ENCODE assay signal across 8 cellular contexts in genomic region chr14:59028476-59029202, GRCh38.
DNase-seq lines count a peak whose midpoint lies in the region; ATAC-seq, FAIRE-seq and TF ChIP-seq lines count a peak whose summit lies in the region.

No MANE protein-coding gene starts in this region.

- H2AFZ ChIP-seq in H1 (ENCODE audit: low read length): peak overlapping the region; percentile 80
- H2AFZ ChIP-seq in mesenchymal stem cell (ENCODE audit: low read depth, low read length): no peak overlapping the region

- H3K4me2 ChIP-seq in H1 (ENCODE audit: insufficient read depth in 1 of 2, low read depth in 2 of 2, low read length in 2 of 2) (peak overlapping the region in 1 of 2 experiments; percentile 37; a peak in 1 of 4 replicates), mesenchymal stem cell (ENCODE audit: low read length, poor library complexity, severe bottlenecking) (no peak overlapping the region)

- H3K23ac ChIP-seq in H1 (ENCODE audit: insufficient read length) (no peak overlapping the region), mesenchymal stem cell (ENCODE audit: low read length in 2 of 2) (no peak overlapping the region)

- peak; percentile 84 to 86 for TF ChIP-seq RAD21 in H1 (IDR thresholded peaks at IDR 0.05 in 1 of 2, conservative IDR thresholded peaks at IDR 0.05 in 1 of 2; ENCODE audit: low read depth in 2 of 2, low read length in 2 of 2)

- H2BK15ac ChIP-seq in H1 (ENCODE audit: low read length): no peak overlapping the region
- H2BK15ac ChIP-seq in mesenchymal stem cell (ENCODE audit: low read depth, poor library complexity, severe bottlenecking): no peak overlapping the region

- FAIRE-seq in H1 (lab: Jason Lieb, UNC): peak; percentile 13

- H4K8ac ChIP-seq in H1 (ENCODE audit: extremely low read depth, insufficient read depth, low read length): no peak overlapping the region
- no peak overlapping the region for H4K8ac ChIP-seq in mesenchymal stem cell (ENCODE audit: low read length)

- POLR2A ChIA-PET in H1 (lab: Charles Lee; ENCODE audit: partially characterized antibody): no interaction called here

- CTCF ChIA-PET in H1 (lab: Charles Lee; ENCODE audit: partially characterized antibody): interaction anchor here (0.6 to 2.8 kb wide), 27 partner anchors 8 to 527 kb away, joined by 3 to 13 read pairs (median 3); no protein-coding TSS in a partner anchor

- H3K4me1 ChIP-seq in H1 (replicated peaks in 1 of 4; ENCODE audit: control insufficient read depth in 3 of 4, insufficient read depth in 4 of 4, low read length in 3 of 4): peaks cover 0 to 4% (median 2%) of the 10 kb centered on the region in 4 experiments; a peak in 2 of 7 replicates
- peaks cover 2% of the 10 kb centered on the region for H3K4me1 ChIP-seq in mesenchymal stem cell (ENCODE audit: control insufficient read depth, insufficient read depth, low read depth, low read length)
- peaks cover 4% of the 10 kb centered on the region for H3K4me1 ChIP-seq in suprapubic skin

- H3K14ac ChIP-seq in H1 (ENCODE audit: insufficient read length) (no peak overlapping the region), mesenchymal stem cell (ENCODE audit: low read length in 2 of 2) (no peak overlapping the region)

- H2BK20ac ChIP-seq in H1 (ENCODE audit: low read length): no peak overlapping the region

- TF ChIP-seq CTCF in H1 (IDR thresholded peaks at IDR 0.05; ENCODE audit: control extremely low read depth in 1 of 3, insufficient read depth in 1 of 3, low read depth in 1 of 3, low read length in 3 of 3) (peak; percentile 76 to 86 (median 84)), suprapubic skin (IDR thresholded peaks at IDR 0.05) (peak; percentile 13 to 79)

- peak; percentile 83 for DNase-seq in AG08396 (ENCODE audit: low spot score)
- DNase-seq in NCI-H1105 (lab: John Stamatoyannopoulos, UW): peak; percentile 49
- DNase-seq in H1 (ENCODE audit: low read depth in 1 of 2, low spot score in 2 of 2): peak; percentile 23 to 62
- peak; percentile 95 for DNase-seq in mesenchymal stem cell
- no peak for DNase-seq in suprapubic skin (ENCODE audit: low spot score in 2 of 2)

- TF ChIP-seq EP300 in H1 (IDR thresholded peaks at IDR 0.05; ENCODE audit: borderline replicate concordance in 1 of 2, low read depth in 2 of 2, low read length in 2 of 2) (no peak), suprapubic skin (IDR thresholded peaks at IDR 0.05) (no peak)

- H2AK5ac ChIP-seq in H1 (ENCODE audit: low read depth, low read length): no peak overlapping the region
- H2AK5ac ChIP-seq in mesenchymal stem cell (ENCODE audit: low read length, severe bottlenecking): no peak overlapping the region

- H3K23me2 ChIP-seq in H1 (ENCODE audit: low read depth, low read length): no peaks in the 10 kb centered on the region

- WGBS in H1 (ENCODE audit: extremely low coverage in 1 of 2, insufficient coverage in 1 of 2, insufficient read length in 1 of 2, insufficient replicate concordance in 2 of 2, low coverage in 1 of 2, low lambda C conversion rate in 2 of 2, missing lambda C conversion rate in 1 of 2), 2 experiments: 7% methylated on average over 5 of the region's 5 CpGs; no CpG with 5 or more reads in 1 of the 2 experiments
- WGBS in mesenchymal stem cell: 0% methylated on average over 2 of the region's 5 CpGs
- 0% methylated on average over 5 of the region's 5 CpGs for WGBS in suprapubic skin

- H3K27me3 ChIP-seq in H1 (replicated peaks in 1 of 4; ENCODE audit: control insufficient read depth in 3 of 4, extremely low read depth in 1 of 4, insufficient read depth in 3 of 4, low read length in 3 of 4): no peaks in the 10 kb centered on the region
- no peaks in the 10 kb centered on the region for H3K27me3 ChIP-seq in mesenchymal stem cell (ENCODE audit: control insufficient read depth in 1 of 2, insufficient read depth in 1 of 2, low read length in 2 of 2)
- H3K27me3 ChIP-seq in suprapubic skin: no peaks in the 10 kb centered on the region

- peak; percentile 98 for ATAC-seq in GM18502 (IDR thresholded peaks at IDR 0.05; ENCODE audit: poor library complexity, unreplicated experiment)
- peak; percentile 91 for ATAC-seq in HG02840 (IDR thresholded peaks at IDR 0.05; ENCODE audit: low FRiP score, unreplicated experiment)
- ATAC-seq in SK-N-SH treated with all-trans-retinoic acid at 6 μM for 48 hours: peak; percentile 98

- H2BK12ac ChIP-seq in H1 (ENCODE audit: low read depth, low read length) (no peak overlapping the region; the same call in 1 of the 2 replicates), mesenchymal stem cell (ENCODE audit: low read length in 2 of 2) (no peak overlapping the region)

- H3K56ac ChIP-seq in H1 (replicated peaks; ENCODE audit: insufficient read length, low read depth, low read length): no peak overlapping the region

- no peak overlapping the region for H4K91ac ChIP-seq in H1 (replicated peaks; ENCODE audit: insufficient read length, low read length)
- no peak overlapping the region for H4K91ac ChIP-seq in mesenchymal stem cell (ENCODE audit: low read length)

- H4K5ac ChIP-seq in H1 (ENCODE audit: insufficient read length, low read depth, low read length): no peak overlapping the region

- no peaks in the 10 kb centered on the region for H3K79me2 ChIP-seq in H1 (ENCODE audit: control insufficient read depth in 1 of 2, insufficient read depth in 2 of 2, low read length in 2 of 2)

- H2BK120ac ChIP-seq in H1 (replicated peaks; ENCODE audit: low read depth, low read length): no peak overlapping the region
- no peak overlapping the region for H2BK120ac ChIP-seq in mesenchymal stem cell (ENCODE audit: low read depth, low read length)

- H2BK5ac ChIP-seq in H1 (ENCODE audit: low read depth, low read length) (no peak overlapping the region), mesenchymal stem cell (ENCODE audit: low read depth, low read length, poor library complexity, severe bottlenecking) (peak overlapping the region; percentile 88)

- no peak overlapping the region for H3K27ac ChIP-seq in H1 (ENCODE audit: low read depth, low read length)
- peak overlapping the region; percentile 93 for H3K27ac ChIP-seq in mesenchymal stem cell (ENCODE audit: low read length, poor library complexity, severe bottlenecking)
- H3K27ac ChIP-seq in suprapubic skin: no peak overlapping the region

- H3K4me3 ChIP-seq in H1 (ENCODE audit: extremely low read depth in 1 of 4, insufficient read depth in 2 of 4, low read depth in 3 of 4, low read length in 4 of 4) (no peak overlapping the region), mesenchymal stem cell (ENCODE audit: insufficient read depth in 1 of 2, low read depth in 1 of 2, low read length in 2 of 2) (no peak overlapping the region), suprapubic skin (no peak overlapping the region)

- no peaks in the 10 kb centered on the region for H3K9me3 ChIP-seq in H1 (ENCODE audit: insufficient read depth in 2 of 2, low read depth in 1 of 2, low read length in 1 of 2)
- H3K9me3 ChIP-seq in mesenchymal stem cell (ENCODE audit: control insufficient read depth, low read length): no peaks in the 10 kb centered on the region
- no peaks in the 10 kb centered on the region for H3K9me3 ChIP-seq in suprapubic skin

- H3K9ac ChIP-seq in H1 (replicated peaks in 1 of 4; ENCODE audit: extremely low read depth in 1 of 4, low read depth in 3 of 4, low read length in 3 of 4) (no peak overlapping the region), mesenchymal stem cell (ENCODE audit: low read length) (peak overlapping the region; percentile 28)

- TF ChIP-seq POLR2A in H1 (IDR thresholded peaks at IDR 0.05; ENCODE audit: control extremely low read depth in 1 of 2, low read depth in 2 of 2, low read length in 2 of 2): no peak
- no peak for TF ChIP-seq POLR2A in suprapubic skin (IDR thresholded peaks at IDR 0.05)

- H3K4ac ChIP-seq in H1 (replicated peaks; ENCODE audit: insufficient read length, low read depth, low read length): no peak overlapping the region
- H3K4ac ChIP-seq in mesenchymal stem cell (ENCODE audit: low read depth in 1 of 2, low read length in 2 of 2): no peak overlapping the region

- no peaks in the 10 kb centered on the region for H4K20me1 ChIP-seq in H1 (replicated peaks in 1 of 2; ENCODE audit: control insufficient read depth in 1 of 2, insufficient read depth in 2 of 2, low read length in 2 of 2)

- H3K18ac ChIP-seq in H1 (ENCODE audit: extremely low read depth, low read length) (0 out of 2 replicates have a peak overlapping the region, but pooled peaks have one; percentile 62), mesenchymal stem cell (ENCODE audit: low read depth in 1 of 2, low read length in 2 of 2) (no peak overlapping the region)

- H3K36me3 ChIP-seq in H1 (ENCODE audit: control insufficient read depth in 2 of 4, insufficient read depth in 4 of 4, low read length in 3 of 4): no peaks in the 10 kb centered on the region
- no peaks in the 10 kb centered on the region for H3K36me3 ChIP-seq in mesenchymal stem cell (ENCODE audit: control insufficient read depth in 1 of 2, insufficient read depth in 2 of 2, low read depth in 1 of 2, low read length in 2 of 2)
- H3K36me3 ChIP-seq in suprapubic skin: no peaks in the 10 kb centered on the region

- H3K79me1 ChIP-seq in H1 (ENCODE audit: low read depth, low read length): no peaks in the 10 kb centered on the region
- H3K79me1 ChIP-seq in mesenchymal stem cell (replicated peaks; ENCODE audit: low read length, poor library complexity, severe bottlenecking): no peaks in the 10 kb centered on the region

TF ChIP-seq in SK-N-SH treated with all-trans-retinoic acid at 6 μM for 48 hours, 23 proteins besides CTCF, POLR2A, EP300 and RAD21:
- TF ChIP-seq ISL1 (CRISPR knock-in tag; IDR thresholded peaks at IDR 0.05) (peak; percentile 76), TOX (CRISPR knock-in tag; IDR thresholded peaks at IDR 0.05; ENCODE audit: borderline replicate concordance) (peak; percentile 59; the same call in 1 of the 2 replicates), CSDC2 (CRISPR knock-in tag; IDR thresholded peaks at IDR 0.05) (no peak)

TF ChIP-seq in H1, 55 proteins besides CTCF, POLR2A, EP300 and RAD21 (continues in another document):
- TF ChIP-seq TAF1 (IDR thresholded peaks at IDR 0.05; ENCODE audit: low read depth, low read length): no peak
- TF ChIP-seq CHD2 (IDR thresholded peaks at IDR 0.05; ENCODE audit: low read length): no peak
- TF ChIP-seq MAX (IDR thresholded peaks at IDR 0.05): no peak
- TF ChIP-seq CTBP2 (IDR thresholded peaks at IDR 0.05; ENCODE audit: borderline replicate concordance, insufficient read depth, insufficient read length, low read length): no peak
- no peak for TF ChIP-seq TBP (IDR thresholded peaks at IDR 0.05; ENCODE audit: low read depth, low read length)
- no peak for TF ChIP-seq SIN3A (conservative IDR thresholded peaks at IDR 0.05 in 1 of 2, IDR thresholded peaks at IDR 0.05 in 1 of 2; ENCODE audit: low read depth in 1 of 2, low read length in 2 of 2)
- no peak for TF ChIP-seq JUN (IDR thresholded peaks at IDR 0.05; ENCODE audit: low read depth, low read length)
- TF ChIP-seq PHF8 (conservative IDR thresholded peaks at IDR 0.05; ENCODE audit: low read depth, low read length): no peak
- no peak for TF ChIP-seq POU5F1 (IDR thresholded peaks at IDR 0.05; ENCODE audit: low read depth, low read length)

Comparison
In these comparisons a context has a peak if more than half of its experiments do, and no peak if none do; other contexts are left out.
1. DNase-seq: peak in AG08396 (single experiment), NCI-H1105 (single experiment), H1 (2 of 2) and mesenchymal stem cell (single experiment); none in suprapubic skin (0 of 2).
2. Peak in every context shown above with its lines, with median percentiles within 50 percentile points of each other: ATAC-seq.